Comparison of ENCODE assay signal across 9 cellular contexts in the genomic region with DNA sequence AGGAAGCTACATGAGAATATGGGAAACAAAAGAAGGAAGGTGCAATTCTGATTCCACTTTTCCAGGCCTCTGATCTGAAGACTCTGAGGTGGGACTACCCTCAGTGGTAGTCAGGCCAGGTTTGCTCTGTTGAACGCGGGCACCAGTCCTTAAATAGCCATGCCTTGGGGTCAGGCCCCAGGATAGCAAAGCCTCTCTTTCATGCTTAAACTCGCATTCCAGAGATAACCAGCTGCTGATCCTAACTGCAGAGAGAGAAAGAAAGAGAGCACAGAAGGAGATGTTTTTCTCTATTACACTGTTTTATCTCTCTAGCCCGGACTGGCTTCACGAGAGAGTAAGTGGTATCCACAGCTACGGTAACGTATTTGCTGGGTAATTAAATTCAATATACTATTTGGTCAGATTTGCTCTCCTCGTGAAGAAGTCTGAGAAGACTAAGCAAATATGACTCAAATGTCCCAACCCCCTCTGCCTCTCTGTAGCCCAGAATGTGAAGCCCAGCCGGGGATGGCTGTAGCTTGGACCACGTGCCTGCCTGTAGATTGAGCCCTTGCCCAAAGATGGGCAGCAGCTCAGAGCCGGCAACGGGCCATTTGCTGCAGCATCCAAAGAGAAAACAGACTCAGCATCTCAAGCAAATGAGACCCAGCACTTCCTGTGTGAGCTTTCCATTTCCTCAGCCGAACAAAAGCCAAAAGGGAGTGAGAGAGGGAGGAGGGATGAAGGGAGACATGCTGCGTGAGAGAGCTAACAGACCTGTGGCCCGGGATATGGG.
DNase-seq lines count a peak whose midpoint lies in the region; ATAC-seq and TF ChIP-seq lines count a peak whose summit lies in the region.
"Had no signal": no experiment of that assay in that cellular context is flagged by ENCODE, and none has a peak within 500 bp of the region (broad histone marks: within the 10 kb centered on the region; RNA-seq: fewer than 3 reads in every experiment).

No MANE protein-coding gene starts in this region.

- no peak overlapping the region for H3K9ac ChIP-seq in BLaER1

- H3K27me3 ChIP-seq in BLaER1, result no peaks in the 10 kb centered on the region
- H3K27me3 ChIP-seq in adrenal gland, result no peaks in the 10 kb centered on the region
- H3K27me3 ChIP-seq in heart right ventricle, result no peaks in the 10 kb centered on the region

- WGBS in adrenal gland, 4 donors, result 40 to 45% (median 43%) methylated on average over 15 of the region's 15 CpGs
- WGBS in heart right ventricle, 2 donors, result 12 to 19% methylated on average over 15 of the region's 15 CpGs

- intact Hi-C loops in adrenal gland (cut with DNase I), result no loop called here
- intact Hi-C loops in heart right ventricle (cut with DNase I), result loop anchor here in 4 of 10 donors (1.0 to 10.0 kb wide), 3 partner anchors 33 to 57 kb away; no protein-coding TSS in a partner anchor

- DNase-seq in adrenal gland (peak; percentile 58 to 90 (median 86)), heart right ventricle (peak; percentile 75 to 80), pons (ENCODE audit: low spot score) (peak; percentile 80), NCI-H128 (lab: John Stamatoyannopoulos, UW; ENCODE audit: unreplicated experiment) (no peak)
- DNase-seq in activated naive CD4-positive, alpha-beta T cell (lab: John Stamatoyannopoulos, UW), result no peak
- DNase-seq: effector memory CD4-positive, alpha-beta T cell had no signal

- H3K36me3 ChIP-seq in BLaER1 (peaks cover 80% of the 10 kb centered on the region), adrenal gland (replicated peaks in 1 of 2) (peaks cover 0 to 11% of the 10 kb centered on the region in 2 donors), heart right ventricle (peaks cover 0 to 63% (median 11%) of the 10 kb centered on the region in 9 donors)

- peak in 1 of 2 donors; percentile 24 for TF ChIP-seq POLR2A in adrenal gland (IDR thresholded peaks at IDR 0.05)

- peak overlapping the region; percentile 74 for H3K4me2 ChIP-seq in BLaER1

- peaks cover 20% of the 10 kb centered on the region for H4K20me1 ChIP-seq in BLaER1

- TF ChIP-seq CTCF in adrenal gland (IDR thresholded peaks at IDR 0.05) (no peak), heart right ventricle (IDR thresholded peaks at IDR 0.05) (no peak)

- H3K27ac ChIP-seq in BLaER1 (peak overlapping the region; percentile 70; the same call in 1 of the 2 replicates), adrenal gland (peak overlapping the region; percentile 43 to 84 (median 56)), heart right ventricle (peak overlapping the region; percentile 0 to 96 (median 88))

- ATAC-seq in heart right ventricle (peak; percentile 35 to 80 (median 66)), HG03095 (IDR thresholded peaks at IDR 0.05; ENCODE audit: unreplicated experiment) (no peak), GM21447 (IDR thresholded peaks at IDR 0.05; ENCODE audit: unreplicated experiment) (no peak)

- peaks cover 44% of the 10 kb centered on the region for H3K4me1 ChIP-seq in BLaER1
- peaks cover 37 to 57% of the 10 kb centered on the region in 2 donors for H3K4me1 ChIP-seq in adrenal gland (replicated peaks in 1 of 2)
- H3K4me1 ChIP-seq in heart right ventricle, result peaks cover 50 to 69% (median 65%) of the 10 kb centered on the region in 9 donors

- no peak overlapping the region for H3K4me3 ChIP-seq in BLaER1
- no peak overlapping the region for H3K4me3 ChIP-seq in adrenal gland
- no peak overlapping the region for H3K4me3 ChIP-seq in heart right ventricle

- H3K9me3 ChIP-seq in BLaER1, result no peaks in the 10 kb centered on the region
- no peaks in the 10 kb centered on the region for H3K9me3 ChIP-seq in adrenal gland (replicated peaks in 1 of 3)
- no peaks in the 10 kb centered on the region for H3K9me3 ChIP-seq in heart right ventricle

Comparison
In these comparisons a context has a peak if more than half of its experiments do, and no peak if none do; other contexts are left out.
1. DNase-seq: peak in adrenal gland (7 of 7), heart right ventricle (2 of 2) and pons (single experiment); none in NCI-H128 (single experiment) and activated naive CD4-positive, alpha-beta T cell (0 of 4).
2. ATAC-seq: peak in heart right ventricle (8 of 8); none in HG03095 (single experiment) and GM21447 (single experiment).
3. Peak in every context shown above with its lines, with median percentiles within 50 percentile points of each other: H3K27ac ChIP-seq.